ENCODE assay signal across 8 cellular contexts in the genomic region with DNA sequence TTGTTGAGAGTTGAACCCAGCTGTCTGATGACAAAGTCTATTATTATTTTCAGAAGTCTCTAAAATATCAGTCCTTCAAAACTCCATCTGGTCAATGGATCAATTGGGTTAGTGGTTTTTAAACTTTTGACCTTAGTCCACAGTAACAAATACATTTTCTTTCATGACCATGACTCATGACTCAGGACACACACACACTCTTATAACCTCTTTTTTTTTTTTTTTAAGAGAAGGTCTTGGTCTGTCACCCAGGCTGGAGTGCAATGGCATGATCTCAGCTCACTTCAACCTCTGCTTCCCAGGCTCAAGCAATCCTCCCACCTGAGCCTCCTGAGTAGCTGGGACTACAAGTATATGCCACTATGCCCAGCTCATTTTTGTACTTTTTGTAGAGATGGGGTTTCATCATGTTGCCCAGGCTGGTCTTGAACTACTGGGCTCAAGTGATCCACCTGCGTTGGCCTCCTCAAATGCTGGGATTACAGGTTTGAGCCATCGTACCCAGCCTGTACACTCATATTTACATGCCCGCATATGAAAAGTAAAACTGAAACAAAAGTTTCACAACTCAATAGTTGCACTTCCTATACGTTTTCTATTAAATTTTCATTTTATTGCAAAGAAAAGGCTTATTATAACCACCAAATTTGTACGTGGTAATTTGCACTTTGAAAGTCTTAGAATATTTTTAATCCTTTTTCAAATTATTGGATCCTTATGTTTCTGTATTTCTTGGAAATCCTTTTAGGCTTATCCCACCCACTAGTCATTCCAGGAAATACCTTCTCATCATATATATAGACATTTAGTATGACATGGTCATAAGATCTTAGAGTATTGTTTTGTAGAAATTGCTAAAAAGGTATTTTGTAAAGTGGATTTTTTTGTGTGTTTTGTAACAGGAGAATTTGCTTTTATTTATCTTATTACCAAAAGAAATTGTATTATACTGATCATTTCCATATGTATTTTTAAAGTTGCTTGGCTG.
A peak's percentile ranks its signal among the peaks of the same experiment; 100 is the strongest.
DNase-seq lines count a peak whose midpoint lies in the region; ATAC-seq and TF ChIP-seq lines count a peak whose summit lies in the region.

No MANE protein-coding gene starts in this region.

- no peaks in the 10 kb centered on the region for H3K9me3 ChIP-seq in stomach

- no peaks in the 10 kb centered on the region for H3K27me3 ChIP-seq in stomach

- no peak for TF ChIP-seq EP300 in stomach (IDR thresholded peaks at IDR 0.05)

- H3K36me3 Mint-ChIP-seq in T-helper 1 cell treated with Interleukin-12 subunit alpha and Interleukin-12 subunit beta and Interleukin-4 antibody, amounts not matched to agents 30 μg/mL and 1 μg/mL, for 36 hours (ENCODE audit: low read depth): peaks cover 5% of the 10 kb centered on the region
- H3K36me3 Mint-ChIP-seq in stimulated activated naive CD8-positive, alpha-beta T cell treated with anti-CD3 and anti-CD28 coated beads, Interleukin-15, Interleukin-2, amounts not matched to agents 100 ng/mL and 50 ng/mL, for 24 hours (ENCODE audit: low read depth): no peaks in the 10 kb centered on the region

- intact Hi-C loops in stomach (cut with DNase I; ENCODE audit: low total_unique reads): no loop called here

- H3K36me3 ChIP-seq in stomach: no peaks in the 10 kb centered on the region

- peaks cover 4% of the 10 kb centered on the region for H3K9me3 Mint-ChIP-seq in T-helper 1 cell treated with Interleukin-12 subunit alpha and Interleukin-12 subunit beta and Interleukin-4 antibody, amounts not matched to agents 30 μg/mL and 1 μg/mL, for 36 hours
- H3K9me3 Mint-ChIP-seq in stimulated activated naive CD8-positive, alpha-beta T cell treated with anti-CD3 and anti-CD28 coated beads, Interleukin-15, Interleukin-2, amounts not matched to agents 100 ng/mL and 50 ng/mL, for 24 hours: peaks cover 7% of the 10 kb centered on the region

- no peak for TF ChIP-seq CTCF in stomach (IDR thresholded peaks at IDR 0.05)

- peaks cover 11% of the 10 kb centered on the region for H3K4me1 Mint-ChIP-seq in T-helper 1 cell treated with Interleukin-12 subunit alpha and Interleukin-12 subunit beta and Interleukin-4 antibody, amounts not matched to agents 30 μg/mL and 1 μg/mL, for 36 hours (ENCODE audit: low read depth)
- peaks cover 30% of the 10 kb centered on the region for H3K4me1 Mint-ChIP-seq in stimulated activated naive CD8-positive, alpha-beta T cell treated with anti-CD3 and anti-CD28 coated beads, Interleukin-15, Interleukin-2, amounts not matched to agents 100 ng/mL and 50 ng/mL, for 24 hours (ENCODE audit: low read depth)

- peaks cover 10% of the 10 kb centered on the region for H3K27me3 Mint-ChIP-seq in T-helper 1 cell treated with Interleukin-12 subunit alpha and Interleukin-12 subunit beta and Interleukin-4 antibody, amounts not matched to agents 30 μg/mL and 1 μg/mL, for 36 hours (ENCODE audit: low read depth)
- no peaks in the 10 kb centered on the region for H3K27me3 Mint-ChIP-seq in stimulated activated naive CD8-positive, alpha-beta T cell treated with anti-CD3 and anti-CD28 coated beads, Interleukin-15, Interleukin-2, amounts not matched to agents 100 ng/mL and 50 ng/mL, for 24 hours

- no peak overlapping the region for H3K27ac ChIP-seq in stomach

- TF ChIP-seq POLR2A in stomach (IDR thresholded peaks at IDR 0.05): no peak

- H3K27ac Mint-ChIP-seq in T-helper 1 cell treated with Interleukin-12 subunit alpha and Interleukin-12 subunit beta and Interleukin-4 antibody, amounts not matched to agents 30 μg/mL and 1 μg/mL, for 36 hours: peak overlapping the region; percentile 75
- peak overlapping the region; percentile 53 for H3K27ac Mint-ChIP-seq in stimulated activated naive CD8-positive, alpha-beta T cell treated with anti-CD3 and anti-CD28 coated beads, Interleukin-15, Interleukin-2, amounts not matched to agents 100 ng/mL and 50 ng/mL, for 24 hours

- H3K4me1 ChIP-seq in stomach: no peaks in the 10 kb centered on the region

- DNase-seq in activated naive CD4-positive, alpha-beta T cell treated with Interleukin-2 at 50 U/mL for 16 hours: peak; percentile 28
- DNase-seq in activated naive CD4-positive, alpha-beta T cell treated with anti-CD3 and anti-CD28 coated beads, Interleukin-2, amount 50 U/mL, for 16 hours: no peak
- no peak for DNase-seq in superior temporal gyrus (ENCODE audit: extremely low spot score)
- no peak for DNase-seq in stomach
- DNase-seq in HuH-7.5 (ENCODE audit: low spot score): no peak

- peak overlapping the region; percentile 66 for H3K4me3 Mint-ChIP-seq in T-helper 1 cell treated with Interleukin-12 subunit alpha and Interleukin-12 subunit beta and Interleukin-4 antibody, amounts not matched to agents 30 μg/mL and 1 μg/mL, for 36 hours
- H3K4me3 Mint-ChIP-seq in stimulated activated naive CD8-positive, alpha-beta T cell treated with anti-CD3 and anti-CD28 coated beads, Interleukin-15, Interleukin-2, amounts not matched to agents 100 ng/mL and 50 ng/mL, for 24 hours: peak overlapping the region; percentile 37

- ATAC-seq in HG02973 (IDR thresholded peaks at IDR 0.05; ENCODE audit: unreplicated experiment): peak; percentile 91

- WGBS in stomach, 5 donors: 49 to 73% (median 64%) methylated on average over 5 of the region's 5 CpGs

- no peak overlapping the region for H3K4me3 ChIP-seq in stomach
